ENCODE assay signal across 8 cellular contexts in the genomic region with DNA sequence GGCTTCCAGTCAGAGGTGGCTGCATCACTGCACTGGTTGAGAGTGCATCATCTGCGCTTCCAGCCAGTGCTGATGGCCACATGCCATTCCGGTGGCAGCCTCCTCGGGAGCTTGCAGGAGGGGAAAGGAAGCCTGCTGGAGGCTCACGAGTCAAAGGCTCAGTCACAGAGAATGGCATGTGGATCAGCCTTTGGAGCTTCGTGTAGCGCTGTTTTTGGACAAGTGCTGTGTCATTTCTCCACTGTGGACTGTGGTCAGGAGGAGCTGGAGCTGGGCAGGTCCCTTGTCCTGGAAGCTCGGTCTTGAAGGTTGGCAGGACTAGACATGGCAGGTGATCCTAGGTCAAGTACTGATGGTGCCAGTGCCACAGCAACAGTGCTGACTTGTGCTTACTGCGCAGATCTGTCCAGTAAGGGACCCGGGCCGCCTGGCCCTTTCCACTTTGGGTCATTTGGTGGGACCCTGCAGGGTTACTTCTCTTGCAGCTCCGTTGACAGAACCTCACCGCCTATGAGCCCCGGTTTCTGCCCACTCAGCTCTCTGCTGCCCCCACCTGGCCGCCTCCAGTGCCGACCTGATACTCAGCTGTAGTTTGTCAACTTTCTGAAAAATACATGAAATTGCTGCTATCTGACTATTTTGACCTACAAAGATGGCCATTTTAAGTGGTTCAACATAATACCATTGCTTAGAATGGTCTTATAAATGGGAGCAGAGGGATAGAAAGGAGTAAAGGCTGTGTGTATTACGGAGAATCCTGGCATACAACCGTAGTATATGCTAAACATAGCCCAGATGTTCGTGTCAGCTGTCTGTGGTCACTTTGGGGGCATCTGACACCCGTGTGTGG. TPM values are rescaled to one million over a fixed set of nuclear protein-coding genes. Genes with fewer than 3 reads are reported as not detected.
DNase-seq lines count a peak whose midpoint lies in the region; ATAC-seq and TF ChIP-seq lines count a peak whose summit lies in the region.

No MANE protein-coding gene starts in this region.

- DNase-seq in AG20443 (ENCODE audit: low spot score) (peak; percentile 86), NCI-H460 (ENCODE audit: extremely low read depth, low read depth) (peak; percentile 47), dorsolateral prefrontal cortex (peak; percentile 60 to 87 (median 74)), lung (ENCODE audit: low spot score) (peak; percentile 80)
- DNase-seq in activated CD4-positive, alpha-beta memory T cell treated with anti-CD3 and anti-CD28 coated beads, Interleukin-2, amount 10 ng/mL, durations not matched to agents 7 days and 5 days = peak; percentile 79
- DNase-seq in stimulated activated CD4-positive, alpha-beta T cell treated with anti-CD3 and anti-CD28 coated beads, TNF-alpha, amount 100 ng/mL, for 48 hours (ENCODE audit: low read depth in 3 of 3) = peak; percentile 57 to 72 (median 58)

- WGBS in lung, 2 donors = 32 to 40% methylated on average over 19 of the region's 19 CpGs

- H3K4me1 Mint-ChIP-seq in activated CD4-positive, alpha-beta memory T cell treated with anti-CD3 and anti-CD28 coated beads, Interleukin-2, amount 10 ng/mL, durations not matched to agents 7 days and 5 days = no peaks in the 10 kb centered on the region

- no peaks in the 10 kb centered on the region for H3K27me3 ChIP-seq in dorsolateral prefrontal cortex
- no peaks in the 10 kb centered on the region for H3K27me3 ChIP-seq in lung (ENCODE audit: control insufficient read depth, insufficient read depth)

- no peaks in the 10 kb centered on the region for H3K27me3 Mint-ChIP-seq in activated CD4-positive, alpha-beta memory T cell treated with anti-CD3 and anti-CD28 coated beads, Interleukin-2, amount 10 ng/mL, durations not matched to agents 7 days and 5 days

- no peak overlapping the region for H3K4me3 Mint-ChIP-seq in activated CD4-positive, alpha-beta memory T cell treated with anti-CD3 and anti-CD28 coated beads, Interleukin-2, amount 10 ng/mL, durations not matched to agents 7 days and 5 days

- H3K9me3 Mint-ChIP-seq in activated CD4-positive, alpha-beta memory T cell treated with anti-CD3 and anti-CD28 coated beads, Interleukin-2, amount 10 ng/mL, durations not matched to agents 7 days and 5 days = no peaks in the 10 kb centered on the region

- POLR2A ChIA-PET in activated CD4-positive, alpha-beta memory T cell treated with anti-CD3 and anti-CD28 coated beads, Interleukin-2, amount 10 ng/mL, durations not matched to agents 7 days and 5 days (lab: Charles Lee) = interaction anchor here (0.6 kb wide), 2 partner anchors 289 to 513 kb away, joined by 3 read pairs; no protein-coding TSS in a partner anchor

- no peaks in the 10 kb centered on the region for H3K36me3 ChIP-seq in lung (ENCODE audit: control insufficient read depth in 2 of 2, insufficient read depth in 2 of 2, low read length in 2 of 2)

- no peak overlapping the region for H3K27ac Mint-ChIP-seq in activated CD4-positive, alpha-beta memory T cell treated with anti-CD3 and anti-CD28 coated beads, Interleukin-2, amount 10 ng/mL, durations not matched to agents 7 days and 5 days

- no peaks in the 10 kb centered on the region for H3K9me3 ChIP-seq in lung (ENCODE audit: control insufficient read depth in 2 of 2, insufficient read depth in 1 of 2, low read length in 1 of 2)

- H3K36me3 Mint-ChIP-seq in activated CD4-positive, alpha-beta memory T cell treated with anti-CD3 and anti-CD28 coated beads, Interleukin-2, amount 10 ng/mL, durations not matched to agents 7 days and 5 days (ENCODE audit: low read depth) = no peaks in the 10 kb centered on the region

- TF ChIP-seq CTCF in dorsolateral prefrontal cortex (IDR thresholded peaks at IDR 0.05 in 54 of 56, conservative IDR thresholded peaks at IDR 0.05 in 2 of 56; ENCODE audit: low read depth in 1 of 56, partially characterized antibody in 56 of 56) (peak; percentile 75 to 98 (median 93)), lung (IDR thresholded peaks at IDR 0.05; ENCODE audit: control extremely low read depth, extremely low read depth) (peak; percentile 78)

- H3K27ac ChIP-seq in dorsolateral prefrontal cortex (peak overlapping the region in 1 of 59 donors; percentile 26), lung (ENCODE audit: low read depth in 1 of 2, low read length in 1 of 2) (no peak overlapping the region)

- intact Hi-C loops in dorsolateral prefrontal cortex (cut with DNase I) = loop anchor here (5.0 to 10.0 kb wide), 5 partner anchors 54 to 358 kb away; partner anchors contain the start of gene MTMR10 (in 2 of the 2)

- H3K4me3 ChIP-seq in dorsolateral prefrontal cortex (peak overlapping the region in 16 of 59 donors; percentile 3 to 47 (median 23)), lung (no peak overlapping the region)

- ATAC-seq in GM19397 (IDR thresholded peaks at IDR 0.05; ENCODE audit: unreplicated experiment) (peak; percentile 67), lung (ENCODE audit: insufficient read depth, low FRiP score) (peak; percentile 89), GM21737 (IDR thresholded peaks at IDR 0.05; ENCODE audit: unreplicated experiment) (no peak)

- peaks cover 0 to 3% of the 10 kb centered on the region in 2 donors for H3K4me1 ChIP-seq in lung (ENCODE audit: control insufficient read depth in 2 of 2, insufficient read depth in 2 of 2, low read length in 2 of 2)

- CTCF ChIA-PET in activated CD4-positive, alpha-beta memory T cell treated with anti-CD3 and anti-CD28 coated beads, Interleukin-2, amount 10 ng/mL, durations not matched to agents 7 days and 5 days (lab: Charles Lee) = interaction anchor here (0.6 to 2.8 kb wide), 55 partner anchors 8 to 1583 kb away, joined by 3 to 16 read pairs (median 4); partner anchors contain the start of genes FAN1 and TRPM1

RNA-seq across cellular contexts. Expression of gene TRPM1, which starts 27.6 kb away (rescaled TPM):
- total RNA-seq in NCI-H460 (2014; rRNA removed; shearing (Covaris generic)) = not detected in 2 replicates
- polyA plus RNA-seq in NCI-H460 (2014; cell fraction: nucleus; rRNA removed) = not detected in 2 replicates
- total RNA-seq in activated CD4-positive, alpha-beta memory T cell treated with anti-CD3 and anti-CD28 coated beads, Interleukin-2, amount 10 ng/mL, durations not matched to agents 7 days and 5 days = not detected
- total RNA-seq in dorsolateral prefrontal cortex (1 to 10 TPM in 17 of 120 experiments, under 1 TPM in 43, not detected in 60; 0.06 to 2.4 (median 0.70) TPM), lung (not detected)
- polyA plus RNA-seq in lung = under 1 TPM in 1 of 2 donors, not detected in 1; 0.09 TPM
